Comparison of ENCODE assay signal across 27 cellular contexts in genomic region chr4:30068234-30068633, GRCh38.
DNase-seq lines count a peak whose midpoint lies in the region; ATAC-seq and TF ChIP-seq lines count a peak whose summit lies in the region.
"Had no signal": no experiment of that assay in that cellular context is flagged by ENCODE, and none has a peak within 500 bp of the region (broad histone marks: within the 10 kb centered on the region; RNA-seq: fewer than 3 reads in every experiment).

No MANE protein-coding gene starts in this region.

- POLR2A ChIA-PET in SK-N-SH (lab: Yijun Ruan, JAX) = no interaction called here

- intact Hi-C loops in upper lobe of right lung (cut with DNase I) = no loop called here

- ATAC-seq in SK-N-SH treated with all-trans-retinoic acid at 6 μM for 48 hours (no peak), upper lobe of right lung (no peak), foreskin keratinocyte (no peak)
- ATAC-seq: activated CD8-positive, alpha-beta memory T cell treated with anti-CD3 and anti-CD28 coated beads, Interleukin-2, amount 10 ng/mL, durations not matched to agents 7 days and 5 days; right cardiac atrium had no signal

- H3K4me3 ChIP-seq in SK-N-SH (ENCODE audit: low read depth in 2 of 2, low read length in 1 of 2) (no peak overlapping the region), upper lobe of right lung (no peak overlapping the region)
- H3K4me3 ChIP-seq: left ventricle myocardium inferior, MG63, PC-9 had no signal

- TF ChIP-seq CTCF in SK-N-SH (IDR thresholded peaks at IDR 0.05) (no peak), upper lobe of right lung (IDR thresholded peaks at IDR 0.05) (no peak), foreskin keratinocyte (conservative IDR thresholded peaks at IDR 0.05) (no peak)

- H3K4me1 ChIP-seq in SK-N-SH (ENCODE audit: control insufficient read depth in 1 of 2, insufficient read depth in 2 of 2, low read depth in 1 of 2, low read length in 1 of 2) (no peaks in the 10 kb centered on the region), upper lobe of right lung (no peaks in the 10 kb centered on the region), foreskin keratinocyte (no peaks in the 10 kb centered on the region)
- H3K4me1 ChIP-seq: left ventricle myocardium inferior had no signal

- no peak overlapping the region for H3K9ac ChIP-seq in SK-N-SH

- no peaks in the 10 kb centered on the region for H3K36me3 ChIP-seq in SK-N-SH (replicated peaks in 1 of 2; ENCODE audit: control insufficient read depth in 1 of 2, insufficient read depth in 2 of 2, low read length in 1 of 2)
- H3K36me3 ChIP-seq in upper lobe of right lung = no peaks in the 10 kb centered on the region
- H3K36me3 ChIP-seq: brain microvascular endothelial cell, left ventricle myocardium inferior, MG63 had no signal

- TF ChIP-seq RAD21 in SK-N-SH (IDR thresholded peaks at IDR 0.05; ENCODE audit: low read length) = no peak

- CTCF ChIA-PET in SK-N-SH (lab: Yijun Ruan, JAX) = interaction anchor here (0.8 kb wide), 1 partner anchor 13 kb away, joined by 3 read pairs; no protein-coding TSS in a partner anchor

- H3K79me2 ChIP-seq in SK-N-SH (ENCODE audit: insufficient read depth) = no peaks in the 10 kb centered on the region

- H4K20me1 ChIP-seq in SK-N-SH (ENCODE audit: insufficient read depth) = no peaks in the 10 kb centered on the region

- WGBS in SK-N-SH (ENCODE audit: low lambda C conversion rate) = 0% methylated on average over 1 of the region's 1 CpG

- H3K9me3 ChIP-seq in SK-N-SH = no peaks in the 10 kb centered on the region
- H3K9me3 ChIP-seq in upper lobe of right lung = no peaks in the 10 kb centered on the region
- H3K9me3 ChIP-seq: left ventricle myocardium inferior, MG63 had no signal

- H3K4me2 ChIP-seq in SK-N-SH = no peak overlapping the region
- H3K4me2 ChIP-seq: PC-9 had no signal

- DNase-seq in SK-N-SH (no peak), NCI-H1105 treated with DMSO at 0.1 percent for 48 hours (lab: John Stamatoyannopoulos, UW) (peak; percentile 16), OCI-M1 (lab: John Stamatoyannopoulos, UW) (peak; percentile 28), upper lobe of right lung (peak; percentile 40), foreskin keratinocyte (no peak), ecto neural progenitor cell (ENCODE audit: low spot score) (no peak), SIG-M5 treated with dmso at 0.1 percent for 504 hours (lab: John Stamatoyannopoulos, UW; ENCODE audit: unreplicated experiment) (no peak)
- DNase-seq: activated B cell treated with CpG ODN at 0.5 μM for 24 hours; activated CD8-positive, alpha-beta memory T cell treated with anti-CD3 and anti-CD28 coated beads, Interleukin-2, amount 10 ng/mL, durations not matched to agents 7 days and 5 days; activated naive CD4-positive, alpha-beta T cell treated with anti-CD3 and anti-CD28 coated beads, Interleukin-2, amount 10 ng/mL, durations not matched to agents 7 days and 5 days; brain microvascular endothelial cell; C1 segment of cervical spinal cord; H7; KBM-7; left ventricle myocardium inferior; mesendoderm; MG63; NCI-H1694; NCI-H2227 treated with DMSO at 0.1 percent for 48 hours; NK-92 treated with Interleukin-12 subunit alpha and Interleukin-12 subunit beta, amount 100 ng/mL, for 24 hours; PC-9; Right ventricle myocardium superior; stimulated activated CD4-positive, alpha-beta T cell treated with anti-CD3 and anti-CD28 coated beads, Interleukin-4, amount 100 ng/mL, for 1 hour; T1000; trophoblast cell had no signal

- H3K27me3 ChIP-seq in SK-N-SH (ENCODE audit: insufficient read depth) = no peaks in the 10 kb centered on the region
- H3K27me3 ChIP-seq in upper lobe of right lung = no peaks in the 10 kb centered on the region
- no peaks in the 10 kb centered on the region for H3K27me3 ChIP-seq in foreskin keratinocyte
- H3K27me3 ChIP-seq: brain microvascular endothelial cell, MG63 had no signal

- H3K27ac ChIP-seq in SK-N-SH (ENCODE audit: low read depth in 2 of 2, low read length in 1 of 2) = no peak overlapping the region
- no peak overlapping the region for H3K27ac ChIP-seq in upper lobe of right lung
- H3K27ac ChIP-seq in foreskin keratinocyte = no peak overlapping the region
- H3K27ac ChIP-seq: brain microvascular endothelial cell, left ventricle myocardium inferior, PC-9 had no signal

- no peak for TF ChIP-seq EP300 in SK-N-SH (IDR thresholded peaks at IDR 0.05; ENCODE audit: borderline replicate concordance in 1 of 2, low read depth in 1 of 2, low read length in 1 of 2)

- H3K9me2 ChIP-seq in SK-N-SH = no peaks in the 10 kb centered on the region

- no peaks in the 10 kb centered on the region for H3F3A ChIP-seq in SK-N-SH (replicated peaks; ENCODE audit: insufficient read depth)

- no peak overlapping the region for H2AFZ ChIP-seq in SK-N-SH (ENCODE audit: low read depth)
- H2AFZ ChIP-seq: PC-9 had no signal

TF ChIP-seq in SK-N-SH, 30 proteins besides CTCF, POLR2A, EP300 and RAD21:
- TF ChIP-seq, protein P1, sequence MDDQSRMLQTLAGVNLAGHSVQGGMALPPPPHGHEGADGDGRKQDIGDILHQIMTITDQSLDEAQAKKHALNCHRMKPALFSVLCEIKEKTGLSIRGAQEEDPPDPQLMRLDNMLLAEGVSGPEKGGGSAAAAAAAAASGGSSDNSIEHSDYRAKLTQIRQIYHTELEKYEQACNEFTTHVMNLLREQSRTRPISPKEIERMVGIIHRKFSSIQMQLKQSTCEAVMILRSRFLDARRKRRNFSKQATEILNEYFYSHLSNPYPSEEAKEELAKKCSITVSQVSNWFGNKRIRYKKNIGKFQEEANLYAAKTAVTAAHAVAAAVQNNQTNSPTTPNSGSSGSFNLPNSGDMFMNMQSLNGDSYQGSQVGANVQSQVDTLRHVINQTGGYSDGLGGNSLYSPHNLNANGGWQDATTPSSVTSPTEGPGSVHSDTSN (IDR thresholded peaks at IDR 0.05) = no peak
- TF ChIP-seq CHD2 (IDR thresholded peaks at IDR 0.05; ENCODE audit: low read length, partially characterized antibody) (no peak), FOSL2 (IDR thresholded peaks at IDR 0.05; ENCODE audit: borderline replicate concordance, low read depth) (no peak), RFX5 (IDR thresholded peaks at IDR 0.05; ENCODE audit: low read length) (no peak), FOXJ3 (CRISPR knock-in tag; IDR thresholded peaks at IDR 0.05) (no peak), SIN3A (IDR thresholded peaks at IDR 0.05; ENCODE audit: borderline replicate concordance, low read depth, low read length) (no peak), NFIC (IDR thresholded peaks at IDR 0.05; ENCODE audit: borderline replicate concordance) (peak; percentile 21; the same call in 1 of the 2 replicates)

TF ChIP-seq in SK-N-SH treated with all-trans-retinoic acid at 6 μM for 48 hours, 23 proteins besides CTCF, POLR2A, EP300 and RAD21 (continues in another document):
- TF ChIP-seq ISL1 (CRISPR knock-in tag; IDR thresholded peaks at IDR 0.05) (no peak), ZFP3 (CRISPR knock-in tag; IDR thresholded peaks at IDR 0.05) (no peak), RARB (CRISPR knock-in tag; IDR thresholded peaks at IDR 0.05) (no peak), ARNTL (CRISPR knock-in tag; IDR thresholded peaks at IDR 0.05; ENCODE audit: borderline replicate concordance, low read depth) (no peak), ZNF8 (CRISPR knock-in tag; IDR thresholded peaks at IDR 0.05) (no peak), OSR1 (CRISPR knock-in tag; IDR thresholded peaks at IDR 0.05) (no peak), GLIS3 (CRISPR knock-in tag; IDR thresholded peaks at IDR 0.05) (no peak), CREB5 (CRISPR knock-in tag; IDR thresholded peaks at IDR 0.05; ENCODE audit: low read depth) (no peak), SNAI2 (CRISPR knock-in tag; IDR thresholded peaks at IDR 0.05) (no peak), PATZ1 (CRISPR knock-in tag; IDR thresholded peaks at IDR 0.05; ENCODE audit: borderline replicate concordance) (no peak), TCF4 (CRISPR knock-in tag; IDR thresholded peaks at IDR 0.05; ENCODE audit: borderline replicate concordance) (no peak), CSDC2 (CRISPR knock-in tag; IDR thresholded peaks at IDR 0.05) (no peak)
- TF ChIP-seq, protein P2, sequence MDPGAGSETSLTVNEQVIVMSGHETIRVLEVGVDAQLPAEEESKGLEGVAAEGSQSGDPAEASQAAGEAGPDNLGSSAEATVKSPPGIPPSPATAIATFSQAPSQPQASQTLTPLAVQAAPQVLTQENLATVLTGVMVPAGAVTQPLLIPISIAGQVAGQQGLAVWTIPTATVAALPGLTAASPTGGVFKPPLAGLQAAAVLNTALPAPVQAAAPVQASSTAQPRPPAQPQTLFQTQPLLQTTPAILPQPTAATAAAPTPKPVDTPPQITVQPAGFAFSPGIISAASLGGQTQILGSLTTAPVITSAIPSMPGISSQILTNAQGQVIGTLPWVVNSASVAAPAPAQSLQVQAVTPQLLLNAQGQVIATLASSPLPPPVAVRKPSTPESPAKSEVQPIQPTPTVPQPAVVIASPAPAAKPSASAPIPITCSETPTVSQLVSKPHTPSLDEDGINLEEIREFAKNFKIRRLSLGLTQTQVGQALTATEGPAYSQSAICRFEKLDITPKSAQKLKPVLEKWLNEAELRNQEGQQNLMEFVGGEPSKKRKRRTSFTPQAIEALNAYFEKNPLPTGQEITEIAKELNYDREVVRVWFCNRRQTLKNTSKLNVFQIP (CRISPR knock-in tag; IDR thresholded peaks at IDR 0.05; ENCODE audit: borderline replicate concordance, low read depth) = no peak

Comparison
In these comparisons a context has a peak if more than half of its experiments do, and no peak if none do; other contexts are left out.
1. DNase-seq: peak in NCI-H1105 treated with DMSO at 0.1 percent for 48 hours (single experiment), OCI-M1 (single experiment) and upper lobe of right lung (single experiment); none in SK-N-SH (single experiment), foreskin keratinocyte (0 of 2), ecto neural progenitor cell (single experiment) and SIG-M5 treated with dmso at 0.1 percent for 504 hours (single experiment).